In the genomic region with DNA sequence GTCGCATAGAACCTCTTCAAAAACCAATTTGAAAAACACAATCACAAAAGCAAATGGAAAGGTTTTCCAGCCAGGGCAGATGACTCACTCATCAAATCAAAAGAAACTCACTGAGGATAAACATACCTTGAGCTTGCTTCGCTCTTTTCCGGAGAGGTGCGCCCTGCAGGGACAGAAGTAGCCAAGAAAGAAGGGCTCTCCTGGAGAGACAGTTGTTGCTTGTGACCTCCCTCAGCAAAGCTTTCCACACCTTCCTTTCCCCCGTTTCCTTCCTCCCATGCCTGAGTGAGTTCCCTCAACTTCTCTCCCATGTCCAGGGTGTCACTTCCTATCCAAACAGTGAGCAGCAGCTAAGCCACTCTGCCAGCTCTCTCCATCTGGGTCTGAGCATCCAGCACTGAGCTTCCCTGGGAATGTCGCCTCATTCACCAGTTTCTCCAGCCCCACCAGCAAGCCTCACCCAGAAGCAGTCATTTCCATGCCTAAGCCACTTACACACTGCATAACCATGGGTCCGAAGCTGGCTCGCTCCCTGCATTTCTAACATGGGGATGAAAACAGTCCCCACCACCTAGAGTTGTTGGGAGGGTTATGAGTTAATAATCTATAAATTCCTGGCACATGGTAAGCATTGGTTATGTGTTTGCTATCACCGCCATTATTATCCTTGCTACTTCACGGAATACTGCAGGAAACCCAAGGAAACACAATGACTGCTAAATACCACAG, we compare ENCODE assay signal across 11 cellular contexts.
DNase-seq lines count a peak whose midpoint lies in the region; ATAC-seq, FAIRE-seq and TF ChIP-seq lines count a peak whose summit lies in the region.
"Had no signal": no experiment of that assay in that cellular context is flagged by ENCODE, and none has a peak within 500 bp of the region (broad histone marks: within the 10 kb centered on the region; RNA-seq: fewer than 3 reads in every experiment).

No MANE protein-coding gene starts in this region.

- no peak for DNase-seq in activated CD4-positive, alpha-beta T cell treated with anti-CD3 and anti-CD28 coated beads, Interleukin-2, amount 10 ng/mL, durations not matched to agents 24 days and 14 days
- DNase-seq in activated CD4-positive, alpha-beta T cell treated with anti-CD3 and anti-CD28 coated beads, Interleukin-2, amount 50 U/mL, for 48 hours, result no peak
- DNase-seq in GM12878 (ENCODE audit: low read depth, low spot score) (no peak), left lung (peak in 1 of 2 donors; percentile 41), type B pancreatic cell (ENCODE audit: extremely low spot score, unreplicated experiment) (no peak), AG08395 (ENCODE audit: low spot score) (no peak), NCI-H1694 treated with DMSO at 0.1 percent for 48 hours (lab: John Stamatoyannopoulos, UW) (no peak)
- no peak for DNase-seq in stimulated activated CD4-positive, alpha-beta T cell treated with anti-CD3 and anti-CD28 coated beads, Interleukin-4, amount 100 ng/mL, for 1 hour
- DNase-seq: DND-41; stimulated activated naive CD4-positive, alpha-beta T cell had no signal

- no peak for TF ChIP-seq RAD21 in GM12878 (IDR thresholded peaks at IDR 0.05; ENCODE audit: insufficient read depth, low read depth, low read length)

- H3K27ac ChIP-seq in GM12878 (ENCODE audit: control insufficient read depth, insufficient read depth) (no peak overlapping the region), left lung (peak overlapping the region; percentile 57 to 72)

- no peaks in the 10 kb centered on the region for H4K20me1 ChIP-seq in GM12878 (ENCODE audit: control insufficient read depth, insufficient read depth)

- peak overlapping the region; percentile 18 for H3K27ac Mint-ChIP-seq in activated CD4-positive, alpha-beta T cell treated with anti-CD3 and anti-CD28 coated beads, Interleukin-2, amount 10 ng/mL, durations not matched to agents 24 days and 14 days
- peak overlapping the region; percentile 74 for H3K27ac Mint-ChIP-seq in type B pancreatic cell

- no peaks in the 10 kb centered on the region for H3K4me1 ChIP-seq in GM12878 (ENCODE audit: control insufficient read depth, insufficient read depth, low read length)
- peaks cover 0 to 6% of the 10 kb centered on the region in 2 donors for H3K4me1 ChIP-seq in left lung

- no peak for FAIRE-seq in GM12878 (lab: Jason Lieb, UNC)

- no peak overlapping the region for H2AFZ ChIP-seq in GM12878 (ENCODE audit: control insufficient read depth, low read depth, low read length)

- peaks cover 3% of the 10 kb centered on the region for H3K9me3 Mint-ChIP-seq in activated CD4-positive, alpha-beta T cell treated with anti-CD3 and anti-CD28 coated beads, Interleukin-2, amount 10 ng/mL, durations not matched to agents 24 days and 14 days
- H3K9me3 Mint-ChIP-seq in type B pancreatic cell, result peaks cover 5% of the 10 kb centered on the region
- H3K9me3 Mint-ChIP-seq: neural crest cell had no signal

- no peak for TF ChIP-seq EP300 in GM12878 (IDR thresholded peaks at IDR 0.05; ENCODE audit: borderline replicate concordance in 1 of 2, control insufficient read depth in 1 of 2, low read depth in 2 of 2, low read length in 2 of 2)

- TF ChIP-seq CTCF in GM12878 (IDR thresholded peaks at IDR 0.05 in 2 of 3, conservative IDR thresholded peaks at IDR 0.05 in 1 of 3; ENCODE audit: control insufficient read depth in 2 of 3, extremely low read depth in 1 of 3, insufficient read depth in 1 of 3, low read depth in 3 of 3, low read length in 3 of 3), result no peak
- TF ChIP-seq CTCF in left lung (IDR thresholded peaks at IDR 0.05), result no peak
- TF ChIP-seq CTCF in type B pancreatic cell (conservative IDR thresholded peaks at IDR 0.05), result no peak

- intact Hi-C loops in activated CD4-positive, alpha-beta T cell treated with anti-CD3 and anti-CD28 coated beads, Interleukin-2, amount 10 ng/mL, durations not matched to agents 24 days and 14 days (cut with micrococcal nuclease), result loop anchor here (5.0 kb wide), 1 partner anchor 46 kb away; no protein-coding TSS in a partner anchor
- intact Hi-C loops in GM12878 (cut with micrococcal nuclease; ENCODE audit: unreplicated experiment) (no loop called here), left lung (cut with DNase I) (no loop called here)

- H3K4me1 Mint-ChIP-seq in activated CD4-positive, alpha-beta T cell treated with anti-CD3 and anti-CD28 coated beads, Interleukin-2, amount 10 ng/mL, durations not matched to agents 24 days and 14 days, result peaks cover 20% of the 10 kb centered on the region
- peaks cover 38% of the 10 kb centered on the region for H3K4me1 Mint-ChIP-seq in type B pancreatic cell (ENCODE audit: unreplicated experiment)

- in situ Hi-C loops in GM12878 (cut with MboI), result no loop called here

- H3K9me3 ChIP-seq in GM12878 (replicated peaks; ENCODE audit: control insufficient read depth, insufficient read depth, low read length) (no peaks in the 10 kb centered on the region), left lung (no peaks in the 10 kb centered on the region)

- H3K27me3 ChIP-seq in GM12878 (replicated peaks in 1 of 2; ENCODE audit: control insufficient read depth in 2 of 2, insufficient read depth in 2 of 2, low read length in 1 of 2) (no peaks in the 10 kb centered on the region), left lung (no peaks in the 10 kb centered on the region)

- POLR2A ChIA-PET in GM12878 (lab: Charles Lee), result interaction anchor here (0.6 to 1.8 kb wide), 5 partner anchors 8 to 48 kb away, joined by 3 to 6 read pairs (median 3); no protein-coding TSS in a partner anchor

- ATAC-seq in GM12878 (peak; percentile 18), left lung (peak; percentile 64)

- H3K36me3 Mint-ChIP-seq in activated CD4-positive, alpha-beta T cell treated with anti-CD3 and anti-CD28 coated beads, Interleukin-2, amount 10 ng/mL, durations not matched to agents 24 days and 14 days (ENCODE audit: low read depth), result no peaks in the 10 kb centered on the region
- peaks cover 4% of the 10 kb centered on the region for H3K36me3 Mint-ChIP-seq in type B pancreatic cell

- CTCF ChIA-PET in GM12878 (lab: Yijun Ruan, JAX), result interaction anchor here (0.6 to 2.5 kb wide), 7 partner anchors 9 to 144 kb away, joined by 3 to 10 read pairs (median 5); no protein-coding TSS in a partner anchor

- H3K4me2 ChIP-seq in GM12878 (ENCODE audit: control insufficient read depth, insufficient read depth), result no peak overlapping the region

- 39% methylated on average over 10 of the region's 10 CpGs for WGBS in GM12878 (ENCODE audit: insufficient coverage, insufficient replicate concordance, low lambda C conversion rate, missing lambda C conversion rate)

- H3K27me3 Mint-ChIP-seq in activated CD4-positive, alpha-beta T cell treated with anti-CD3 and anti-CD28 coated beads, Interleukin-2, amount 10 ng/mL, durations not matched to agents 24 days and 14 days, result peaks cover 11% of the 10 kb centered on the region
- no peaks in the 10 kb centered on the region for H3K27me3 Mint-ChIP-seq in type B pancreatic cell

- BruUV-seq in GM12878 (replicated peaks; lab: Mats Ljungman, UMichigan), result no TSS peak

- RAD21 ChIA-PET in GM12878 (lab: Charles Lee; ENCODE audit: unreplicated experiment), result interaction anchor here (1.0 to 1.7 kb wide), 6 partner anchors 15 to 107 kb away, joined by 3 to 9 read pairs (median 4); no protein-coding TSS in a partner anchor

- H3K4me3 ChIP-seq in GM12878 (no peak overlapping the region), left lung (no peak overlapping the region)

- no peaks in the 10 kb centered on the region for H3K36me3 ChIP-seq in GM12878 (ENCODE audit: control insufficient read depth in 2 of 2, insufficient read depth in 2 of 2, low read length in 1 of 2)
- H3K36me3 ChIP-seq in left lung, result no peaks in the 10 kb centered on the region

- SMC1A ChIA-PET in GM12878 (lab: Charles Lee; ENCODE audit: uncharacterized antibody, unreplicated experiment), result interaction anchor here (0.8 to 7.5 kb wide), 23 partner anchors 13 to 106 kb away, joined by 3 to 30 read pairs (median 4); no protein-coding TSS in a partner anchor

- no peak overlapping the region for H3K4me3 Mint-ChIP-seq in activated CD4-positive, alpha-beta T cell treated with anti-CD3 and anti-CD28 coated beads, Interleukin-2, amount 10 ng/mL, durations not matched to agents 24 days and 14 days
- no peak overlapping the region for H3K4me3 Mint-ChIP-seq in type B pancreatic cell
- H3K4me3 Mint-ChIP-seq: neural crest cell had no signal

- no peaks in the 10 kb centered on the region for H3K79me2 ChIP-seq in GM12878 (ENCODE audit: control insufficient read depth, insufficient read depth, low read length)

- H3K9ac ChIP-seq in GM12878 (ENCODE audit: control insufficient read depth, insufficient read depth, low read length), result no peak overlapping the region

- no peak for TF ChIP-seq POLR2A in GM12878 (IDR thresholded peaks at IDR 0.05; ENCODE audit: low read depth, low read length)

TF ChIP-seq in GM12878, 131 proteins besides CTCF, POLR2A, EP300 and RAD21 (continues in another document):
- TF ChIP-seq, protein P1, sequence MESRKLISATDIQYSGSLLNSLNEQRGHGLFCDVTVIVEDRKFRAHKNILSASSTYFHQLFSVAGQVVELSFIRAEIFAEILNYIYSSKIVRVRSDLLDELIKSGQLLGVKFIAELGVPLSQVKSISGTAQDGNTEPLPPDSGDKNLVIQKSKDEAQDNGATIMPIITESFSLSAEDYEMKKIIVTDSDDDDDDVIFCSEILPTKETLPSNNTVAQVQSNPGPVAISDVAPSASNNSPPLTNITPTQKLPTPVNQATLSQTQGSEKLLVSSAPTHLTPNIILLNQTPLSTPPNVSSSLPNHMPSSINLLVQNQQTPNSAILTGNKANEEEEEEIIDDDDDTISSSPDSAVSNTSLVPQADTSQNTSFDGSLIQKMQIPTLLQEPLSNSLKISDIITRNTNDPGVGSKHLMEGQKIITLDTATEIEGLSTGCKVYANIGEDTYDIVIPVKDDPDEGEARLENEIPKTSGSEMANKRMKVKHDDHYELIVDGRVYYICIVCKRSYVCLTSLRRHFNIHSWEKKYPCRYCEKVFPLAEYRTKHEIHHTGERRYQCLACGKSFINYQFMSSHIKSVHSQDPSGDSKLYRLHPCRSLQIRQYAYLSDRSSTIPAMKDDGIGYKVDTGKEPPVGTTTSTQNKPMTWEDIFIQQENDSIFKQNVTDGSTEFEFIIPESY (IDR thresholded peaks at IDR 0.05), result no peak
- TF ChIP-seq ZNF24 (IDR thresholded peaks at IDR 0.05) (no peak), RCOR1 (conservative IDR thresholded peaks at IDR 0.05; ENCODE audit: low read depth, low read length) (no peak), PKNOX1 (IDR thresholded peaks at IDR 0.05) (no peak), STAT1 (conservative IDR thresholded peaks at IDR 0.05) (no peak), HDAC6 (IDR thresholded peaks at IDR 0.05; ENCODE audit: unreplicated experiment) (no peak)
